Comparison of ENCODE assay signal across 8 cellular contexts in genomic region chr22:46006379-46007002, GRCh38. TPM values are rescaled to one million over a fixed set of nuclear protein-coding genes. Genes with fewer than 3 reads are reported as not detected.
A peak's percentile ranks its signal among the peaks of the same experiment; 100 is the strongest.
DNase-seq lines count a peak whose midpoint lies in the region; ATAC-seq and TF ChIP-seq lines count a peak whose summit lies in the region.

No MANE protein-coding gene starts in this region.

- TF ChIP-seq POLR2A in prostate gland (IDR thresholded peaks at IDR 0.05) (no peak), transverse colon (IDR thresholded peaks at IDR 0.05) (no peak)

- TF ChIP-seq EP300 in transverse colon (IDR thresholded peaks at IDR 0.05; ENCODE audit: low read depth): no peak

- WGBS in heart right ventricle, 2 donors: 22 to 34% methylated on average over 26 of the region's 26 CpGs
- WGBS in prostate gland: 20% methylated on average over 23 of the region's 26 CpGs
- WGBS in transverse colon (ENCODE audit: low coverage in 1 of 2), 2 donors: 34% methylated on average over 26 of the region's 26 CpGs; no CpG with 5 or more reads in 1 of the 2 donors

- H3K27ac ChIP-seq in heart right ventricle (peak overlapping the region; percentile 90 to 100 (median 96)), prostate gland (peak overlapping the region; percentile 95), transverse colon (peak overlapping the region; percentile 83 to 92 (median 88))

- TF ChIP-seq CTCF in heart right ventricle (IDR thresholded peaks at IDR 0.05) (peak; percentile 92 to 98 (median 97)), prostate gland (IDR thresholded peaks at IDR 0.05) (peak; percentile 98 to 99 (median 98)), transverse colon (IDR thresholded peaks at IDR 0.05) (peak; percentile 97 to 99 (median 98))

- H3K36me3 ChIP-seq in heart right ventricle (no peaks in the 10 kb centered on the region), prostate gland (no peaks in the 10 kb centered on the region), transverse colon (no peaks in the 10 kb centered on the region)

- H3K9me3 ChIP-seq in heart right ventricle: peaks cover 0 to 13% (median 9%) of the 10 kb centered on the region in 11 donors
- no peaks in the 10 kb centered on the region for H3K9me3 ChIP-seq in prostate gland
- H3K9me3 ChIP-seq in transverse colon: peaks cover 0 to 6% of the 10 kb centered on the region in 2 donors

- DNase-seq in G401 (ENCODE audit: low spot score) (peak; percentile 89), MV-4-11 (lab: John Stamatoyannopoulos, UW) (peak; percentile 80), T-helper 2 cell (peak; percentile 67 to 85 (median 80)), amniotic epithelial cell (ENCODE audit: low read depth) (peak; percentile 82), heart right ventricle (peak; percentile 96 to 97), prostate gland (ENCODE audit: low spot score) (peak; percentile 85), transverse colon (peak; percentile 92)

- H3K27me3 ChIP-seq in heart right ventricle (no peaks in the 10 kb centered on the region), prostate gland (replicated peaks; ENCODE audit: insufficient read depth) (no peaks in the 10 kb centered on the region), transverse colon (no peaks in the 10 kb centered on the region)

- H3K4me3 ChIP-seq in heart right ventricle (peak overlapping the region in 8 of 10 donors; percentile 3 to 40 (median 32)), prostate gland (no peak overlapping the region), transverse colon (peak overlapping the region in 1 of 4 donors; percentile 11)

- in situ Hi-C loops in G401 (cut with HindIII; ENCODE audit: low sequenced_read_pairs) (loop anchor here (10.0 kb wide), 2 partner anchors 58 to 118 kb away; no protein-coding TSS in a partner anchor), transverse colon (cut with MboI; ENCODE audit: low pct_ligation_motif_present in 1 of 4, low pct_unique_long_range_greater_than_20kb in 1 of 4, low sequenced_read_pairs in 3 of 4) (loop anchor here (5.0 to 25.0 kb wide), 4 partner anchors 108 to 308 kb away; no protein-coding TSS in a partner anchor)

- intact Hi-C loops in heart right ventricle (cut with DNase I): loop anchor here in 7 of 10 donors (1.0 to 5.0 kb wide), 3 partner anchors 66 to 110 kb away; no protein-coding TSS in a partner anchor
- intact Hi-C loops in prostate gland (cut with DNase I): loop anchor here (1.0 kb wide), 1 partner anchor 110 kb away; no protein-coding TSS in a partner anchor
- intact Hi-C loops in transverse colon (cut with DNase I; ENCODE audit: low total_unique reads): loop anchor here (2.0 to 10.0 kb wide), 2 partner anchors 68 to 110 kb away; no protein-coding TSS in a partner anchor

- ATAC-seq in heart right ventricle (peak; percentile 55 to 85 (median 76)), GM18907 (IDR thresholded peaks at IDR 0.05; ENCODE audit: unreplicated experiment) (no peak)

- H3K4me1 ChIP-seq in heart right ventricle (peaks cover 39 to 76% (median 63%) of the 10 kb centered on the region in 9 donors), prostate gland (replicated peaks) (peaks cover 11% of the 10 kb centered on the region), transverse colon (peaks cover 19 to 34% (median 24%) of the 10 kb centered on the region in 4 donors)

RNA-seq across cellular contexts. Expression of gene WNT7B, which starts 29.5 kb away (rescaled TPM):
- total RNA-seq in G401 (2014; rRNA removed; shearing (Covaris generic)): not detected in 2 replicates
- not detected for total RNA-seq in heart right ventricle
- polyA plus RNA-seq in heart right ventricle: not detected
- 1 to 10 TPM; 7.5 to 7.7 TPM for total RNA-seq in prostate gland
- total RNA-seq in transverse colon: not detected

Comparison
In these comparisons a context has a peak if more than half of its experiments do, and no peak if none do; other contexts are left out.
1. H3K4me3 ChIP-seq: peak in heart right ventricle (8 of 10); none in prostate gland (0 of 2).
2. Peak in every context shown above with its lines, with median percentiles within 50 percentile points of each other: DNase-seq, H3K27ac ChIP-seq and CTCF ChIP-seq.